24 cellular contexts compared by ENCODE assay signal in genomic region chr12:84607170-84607569, GRCh38.
"Had no signal": no experiment of that assay in that cellular context is flagged by ENCODE, and none has a peak within 500 bp of the region (broad histone marks: within the 10 kb centered on the region; RNA-seq: fewer than 3 reads in every experiment).

No MANE protein-coding gene starts in this region.

- H2AFZ ChIP-seq: hepatocyte had no signal

- H3K4me2 ChIP-seq: hepatocyte had no signal

- H3K27me3 ChIP-seq: colonic mucosa, esophagus squamous epithelium, gastroesophageal sphincter, heart left ventricle, hepatocyte, left lung had no signal

- ATAC-seq: effector memory CD8-positive, alpha-beta T cell; esophagus mucosa; gastroesophageal sphincter; heart left ventricle; left cardiac atrium; left lung; left ventricle myocardium superior; lower lobe of right lung; mucosa of descending colon had no signal

- H3K79me2 ChIP-seq: hepatocyte had no signal

- DNase-seq: colonic mucosa; cortex of kidney; effector CD8-positive, alpha-beta T cell; effector memory CD8-positive, alpha-beta T cell; endodermal cell; erythroblast; esophagus squamous epithelium; foreskin melanocyte; heart left ventricle; hypothalamus; immature natural killer cell; islet precursor cell; left cardiac atrium; left lung; left ventricle myocardium superior; lower lobe of right lung; mesenchymal stem cell; mucosa of descending colon; naive B cell had no signal

- H3K9me3 ChIP-seq: colonic mucosa, esophagus squamous epithelium, heart left ventricle, left lung, lower lobe of right lung, mucosa of descending colon had no signal

- FAIRE-seq: endometrium had no signal

- H3K4me3 ChIP-seq: colonic mucosa, esophagus squamous epithelium, gastroesophageal sphincter, heart left ventricle, hepatocyte, left lung, lower lobe of right lung, mucosa of descending colon had no signal

- H3K36me3 ChIP-seq: colonic mucosa, esophagus squamous epithelium, gastroesophageal sphincter, heart left ventricle, left lung, lower lobe of right lung had no signal

- H3K4me1 ChIP-seq: colonic mucosa, esophagus squamous epithelium, gastroesophageal sphincter, heart left ventricle, left lung, lower lobe of right lung had no signal

- H3K27ac ChIP-seq: colonic mucosa, epithelial cell of prostate, esophagus squamous epithelium, gastroesophageal sphincter, heart left ventricle, hepatocyte, left lung, lower lobe of right lung had no signal
